Comparison of ENCODE assay signal across 8 cellular contexts in genomic region chr16:18983565-18984424, GRCh38. TPM values are rescaled to one million over a fixed set of nuclear protein-coding genes. Genes with fewer than 3 reads are reported as not detected.
DNase-seq lines count a peak whose midpoint lies in the region; ATAC-seq, FAIRE-seq and TF ChIP-seq lines count a peak whose summit lies in the region.

Gene TMC7, plus strand, starts transcription at chr16:18983934. Its CDS starts 130 bp downstream, at chr16:18984064.

- H3K27ac Mint-ChIP-seq in activated T-helper 17 cell treated with anti-CD3 and anti-CD28 coated beads, Interleukin-2, amount 50 U/mL, for 72 hours, result no peak within 1 kb of the TSS
- H3K27ac Mint-ChIP-seq in neural progenitor cell, result no peak within 1 kb of the TSS

- H3K27me3 Mint-ChIP-seq in activated T-helper 17 cell treated with anti-CD3 and anti-CD28 coated beads, Interleukin-2, amount 50 U/mL, for 72 hours, result peaks cover 16% of the 10 kb centered on the region
- H3K27me3 Mint-ChIP-seq in neural progenitor cell (ENCODE audit: insufficient read depth, low read depth), result peaks cover 9% of the 10 kb centered on the region

- H3K27ac ChIP-seq in neural progenitor cell, result no peak within 1 kb of the TSS

- peak within 1 kb of the TSS; percentile 23 for H3K4me3 Mint-ChIP-seq in activated T-helper 17 cell treated with anti-CD3 and anti-CD28 coated beads, Interleukin-2, amount 50 U/mL, for 72 hours
- peak within 1 kb of the TSS; percentile 90 for H3K4me3 Mint-ChIP-seq in neural progenitor cell

- peak within 1 kb of the TSS; percentile 96 for H2AFZ ChIP-seq in neural progenitor cell (replicated peaks)

- H3K4me3 ChIP-seq in AG09309 (ENCODE audit: control insufficient read depth, low read depth, low read length), result peak within 1 kb of the TSS; percentile 54
- peak within 1 kb of the TSS; percentile 81 for H3K4me3 ChIP-seq in neural progenitor cell

- no peaks in the 10 kb centered on the region for H3K4me1 Mint-ChIP-seq in activated T-helper 17 cell treated with anti-CD3 and anti-CD28 coated beads, Interleukin-2, amount 50 U/mL, for 72 hours
- H3K4me1 Mint-ChIP-seq in neural progenitor cell, result peaks cover 10% of the 10 kb centered on the region

- H3K9ac ChIP-seq in neural progenitor cell, result peak within 1 kb of the TSS; percentile 70

- TF ChIP-seq CTCF in AG09309 (IDR thresholded peaks at IDR 0.05; ENCODE audit: control insufficient read depth, insufficient read depth, low read depth, low read length, missing control alignments) (peak; percentile 90), neural progenitor cell (IDR thresholded peaks at IDR 0.05) (peak; percentile 88)

- no peaks in the 10 kb centered on the region for H3K9me3 Mint-ChIP-seq in activated T-helper 17 cell treated with anti-CD3 and anti-CD28 coated beads, Interleukin-2, amount 50 U/mL, for 72 hours
- H3K9me3 Mint-ChIP-seq in neural progenitor cell, result no peaks in the 10 kb centered on the region

- no peaks in the 10 kb centered on the region for H3K36me3 Mint-ChIP-seq in activated T-helper 17 cell treated with anti-CD3 and anti-CD28 coated beads, Interleukin-2, amount 50 U/mL, for 72 hours (ENCODE audit: low read depth)
- peaks cover 1% of the 10 kb centered on the region for H3K36me3 Mint-ChIP-seq in neural progenitor cell

- FAIRE-seq in urothelium cell line (lab: Jason Lieb, UNC), result no peak

- H3K4me2 ChIP-seq in neural progenitor cell, result peak within 1 kb of the TSS; percentile 81

- H3K4me1 ChIP-seq in neural progenitor cell, result peaks cover 3% of the 10 kb centered on the region

- no peaks in the 10 kb centered on the region for H3K36me3 ChIP-seq in neural progenitor cell

- H3K9me3 ChIP-seq in neural progenitor cell (ENCODE audit: low read depth), result no peaks in the 10 kb centered on the region

- no peaks in the 10 kb centered on the region for H3F3A ChIP-seq in neural progenitor cell (ENCODE audit: low read depth)

- DNase-seq in AG09309 (ENCODE audit: low read depth) (no peak), HCEC 1CT (peak; percentile 85), NCI-H510A treated with DMSO at 0.1 percent for 48 hours (lab: John Stamatoyannopoulos, UW) (peak; percentile 96), globus pallidus (ENCODE audit: low spot score) (peak; percentile 91), neural progenitor cell (ENCODE audit: low spot score) (peak; percentile 97), urothelium cell line (ENCODE audit: low spot score) (peak; percentile 89)

- H3K79me2 ChIP-seq in neural progenitor cell (ENCODE audit: low read depth), result peaks cover 7% of the 10 kb centered on the region

- no peak for ATAC-seq in activated T-helper 17 cell treated with anti-CD3 and anti-CD28 coated beads, Interleukin-2, amount 50 U/mL, for 72 hours (replicated peaks)
- ATAC-seq in GM18520 (IDR thresholded peaks at IDR 0.05; ENCODE audit: unreplicated experiment), result no peak

- no peaks in the 10 kb centered on the region for H3K27me3 ChIP-seq in neural progenitor cell

- no peaks in the 10 kb centered on the region for H4K20me1 ChIP-seq in neural progenitor cell (ENCODE audit: low read depth)

RNA-seq across cellular contexts. Expression of gene TMC7, which starts in this region (rescaled TPM):
- not detected for total RNA-seq in activated T-helper 17 cell treated with anti-CD3 and anti-CD28 coated beads, Interleukin-2, amount 50 U/mL, for 72 hours
- total RNA-seq in neural progenitor cell (ENCODE audit: low replicate concordance), result 6.0 and 8.2 TPM in 2 replicates
